ENCODE assay signal across 17 cellular contexts in the genomic region with DNA sequence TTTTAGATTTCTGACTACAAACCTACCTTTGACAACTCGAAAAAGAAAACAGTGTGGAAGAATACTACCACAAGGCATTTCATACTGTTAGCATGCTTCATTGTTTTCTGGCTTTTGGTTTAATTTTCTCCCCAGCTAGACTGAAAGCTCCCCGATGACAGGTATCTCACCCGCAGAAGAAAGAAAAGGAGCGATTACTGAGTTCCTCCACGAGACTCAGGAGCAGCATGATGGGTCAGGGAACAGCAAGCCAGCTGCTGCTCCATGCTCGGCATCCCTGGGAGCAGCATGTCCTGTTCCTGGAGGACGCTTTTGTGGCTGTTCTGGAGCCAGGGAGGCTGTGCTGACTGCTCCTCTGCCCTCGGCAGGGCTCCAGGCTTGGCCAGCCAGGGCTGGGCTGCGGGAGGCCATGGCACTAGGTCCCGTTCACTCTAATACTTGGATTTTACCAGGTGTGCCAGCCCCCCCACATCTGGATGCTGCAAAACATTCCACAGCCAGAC.
DNase-seq lines count a peak whose midpoint lies in the region; ATAC-seq and TF ChIP-seq lines count a peak whose summit lies in the region.
"Had no signal": no experiment of that assay in that cellular context is flagged by ENCODE, and none has a peak within 500 bp of the region (broad histone marks: within the 10 kb centered on the region; RNA-seq: fewer than 3 reads in every experiment).

No MANE protein-coding gene starts in this region.

- H4K8ac ChIP-seq in IMR-90 (ENCODE audit: low read depth in 2 of 2, low read length in 2 of 2): peak overlapping the region in 1 of 2 experiments; percentile 24; a peak in 1 of 4 replicates

- TF ChIP-seq RAD21 in IMR-90 (IDR thresholded peaks at IDR 0.05; ENCODE audit: low read length): no peak

- no peaks in the 10 kb centered on the region for H3K9me3 Mint-ChIP-seq in stimulated activated effector memory CD8-positive, alpha-beta T cell treated with anti-CD3 and anti-CD28 coated beads, Interleukin-12 subunit alpha, Interleukin-12 subunit beta, amount 100 ng/mL, for 72 hours
- no peaks in the 10 kb centered on the region for H3K9me3 Mint-ChIP-seq in naive thymus-derived CD4-positive, alpha-beta T cell
- H3K9me3 Mint-ChIP-seq: activated naive CD4-positive, alpha-beta T cell treated with anti-CD3 and anti-CD28 coated beads, Interleukin-2, amount 50 U/mL, for 72 hours; T-cell had no signal

- H3K36me3 ChIP-seq in IMR-90 (ENCODE audit: control insufficient read depth, insufficient read depth, low read length) (no peaks in the 10 kb centered on the region), right lobe of liver (no peaks in the 10 kb centered on the region)
- no peaks in the 10 kb centered on the region for H3K36me3 ChIP-seq in naive thymus-derived CD4-positive, alpha-beta T cell (ENCODE audit: control insufficient read depth in 2 of 3, insufficient read depth in 3 of 3, low read length in 3 of 3)
- H3K36me3 ChIP-seq: esophagus muscularis mucosa, left lung had no signal

- no TSS peak for BruUV-seq in IMR-90 (replicated peaks; lab: Mats Ljungman, UMichigan)

- H2BK20ac ChIP-seq in IMR-90 (ENCODE audit: low read depth, low read length): peak overlapping the region; percentile 61

- CTCF ChIA-PET in IMR-90 (lab: Yijun Ruan, JAX): no interaction called here
- CTCF ChIA-PET in naive thymus-derived CD4-positive, alpha-beta T cell (lab: Charles Lee): no interaction called here

- no peaks in the 10 kb centered on the region for H3K27me3 Mint-ChIP-seq in naive thymus-derived CD4-positive, alpha-beta T cell
- H3K27me3 Mint-ChIP-seq: CD4-positive, alpha-beta memory T cell; T-cell had no signal

- peak overlapping the region; percentile 57; the same call in 1 of the 2 replicates for H3K18ac ChIP-seq in IMR-90 (ENCODE audit: low read depth, low read length)

- peaks cover 11% of the 10 kb centered on the region for H3K36me3 Mint-ChIP-seq in stimulated activated effector memory CD8-positive, alpha-beta T cell treated with anti-CD3 and anti-CD28 coated beads, Interleukin-12 subunit alpha, Interleukin-12 subunit beta, amount 100 ng/mL, for 72 hours
- H3K36me3 Mint-ChIP-seq in naive thymus-derived CD4-positive, alpha-beta T cell: peaks cover 0 to 13% (median 5%) of the 10 kb centered on the region in 5 donors

- H3K4ac ChIP-seq in IMR-90 (ENCODE audit: low read depth, low read length): peak overlapping the region; percentile 73

- H4K91ac ChIP-seq in IMR-90 (ENCODE audit: insufficient read depth, low read depth, low read length): peak overlapping the region; percentile 46

- no peak overlapping the region for H2BK5ac ChIP-seq in IMR-90 (ENCODE audit: low read depth, low read length, poor library complexity, severe bottlenecking)

- peak overlapping the region; percentile 55 for H2BK120ac ChIP-seq in IMR-90 (ENCODE audit: low read depth, low read length)

- peak overlapping the region; percentile 88; the same call in 1 of the 2 replicates for H2AK5ac ChIP-seq in IMR-90 (ENCODE audit: low read depth, low read length)

- dilution Hi-C loops in IMR-90 (cut with HindIII; ENCODE audit: low sequenced_read_pairs, unreplicated experiment): no loop called here

- H3K14ac ChIP-seq in IMR-90 (replicated peaks; ENCODE audit: low read depth, low read length): peak overlapping the region; percentile 30

- peaks cover 38% of the 10 kb centered on the region for H3K4me1 Mint-ChIP-seq in stimulated activated effector memory CD8-positive, alpha-beta T cell treated with anti-CD3 and anti-CD28 coated beads, Interleukin-12 subunit alpha, Interleukin-12 subunit beta, amount 100 ng/mL, for 72 hours
- peaks cover 6 to 26% (median 22%) of the 10 kb centered on the region in 7 donors for H3K4me1 Mint-ChIP-seq in naive thymus-derived CD4-positive, alpha-beta T cell

- H2AFZ ChIP-seq in IMR-90 (replicated peaks; ENCODE audit: low read length, poor library complexity): peak overlapping the region; percentile 68

- no peak overlapping the region for H3K56ac ChIP-seq in IMR-90 (ENCODE audit: extremely low read depth, insufficient read depth, low read length)

- intact Hi-C loops in IMR-90 (cut with micrococcal nuclease): no loop called here
- intact Hi-C loops in right lobe of liver (cut with DNase I): no loop called here
- intact Hi-C loops in naive thymus-derived CD4-positive, alpha-beta T cell (cut with micrococcal nuclease): no loop called here

- H3K9me1 ChIP-seq in IMR-90 (ENCODE audit: insufficient read depth, low read length): peaks cover 8% of the 10 kb centered on the region; the same call in 1 of the 2 replicates

- H4K20me1 ChIP-seq in IMR-90 (ENCODE audit: insufficient read depth, low read length): no peaks in the 10 kb centered on the region

- H2BK15ac ChIP-seq in IMR-90 (ENCODE audit: low read depth, low read length): peak overlapping the region; percentile 80; the same call in 2 of the 3 replicates

- TF ChIP-seq CTCF in IMR-90 (conservative IDR thresholded peaks at IDR 0.05; ENCODE audit: low read depth, low read length): no peak
- TF ChIP-seq CTCF in right lobe of liver (IDR thresholded peaks at IDR 0.05): no peak

- H3K9me3 ChIP-seq in IMR-90 (ENCODE audit: control insufficient read depth, insufficient read depth, low read length): no peaks in the 10 kb centered on the region
- H3K9me3 ChIP-seq in right lobe of liver: no peaks in the 10 kb centered on the region
- H3K9me3 ChIP-seq in naive thymus-derived CD4-positive, alpha-beta T cell (ENCODE audit: control insufficient read depth in 2 of 3, low read length in 3 of 3): no peaks in the 10 kb centered on the region
- H3K9me3 ChIP-seq: esophagus muscularis mucosa, left lung had no signal

- POLR2A ChIA-PET in IMR-90 (lab: Charles Lee; ENCODE audit: unreplicated experiment): no interaction called here
- POLR2A ChIA-PET in naive thymus-derived CD4-positive, alpha-beta T cell (lab: Charles Lee): no interaction called here

- ATAC-seq in IMR-90 (ENCODE audit: low read depth): no peak
- ATAC-seq in right lobe of liver: peak; percentile 44 to 79 (median 66)
- no peak for ATAC-seq in stimulated activated effector memory CD8-positive, alpha-beta T cell treated with anti-CD3 and anti-CD28 coated beads, Interleukin-12 subunit alpha, Interleukin-12 subunit beta, amount 100 ng/mL, for 72 hours
- no peak for ATAC-seq in HG03354 (IDR thresholded peaks at IDR 0.05; ENCODE audit: poor library complexity, severe bottlenecking, unreplicated experiment)
- no peak for ATAC-seq in naive thymus-derived CD4-positive, alpha-beta T cell
- ATAC-seq: left lung, T-cell had no signal

- H3K4me3 ChIP-seq in IMR-90 (ENCODE audit: insufficient read depth, low read depth, low read length) (no peak overlapping the region), right lobe of liver (peak overlapping the region in 1 of 3 donors; percentile 9)
- H3K4me3 ChIP-seq in naive thymus-derived CD4-positive, alpha-beta T cell (ENCODE audit: low read length): no peak overlapping the region
- H3K4me3 ChIP-seq: esophagus muscularis mucosa, left lung had no signal

- H3K9ac ChIP-seq in IMR-90 (ENCODE audit: low read depth, low read length): no peak overlapping the region

- H3K27ac Mint-ChIP-seq in stimulated activated effector memory CD8-positive, alpha-beta T cell treated with anti-CD3 and anti-CD28 coated beads, Interleukin-12 subunit alpha, Interleukin-12 subunit beta, amount 100 ng/mL, for 72 hours: peak overlapping the region; percentile 26
- H3K27ac Mint-ChIP-seq in naive thymus-derived CD4-positive, alpha-beta T cell: peak overlapping the region in 1 of 9 donors; percentile 38
- H3K27ac Mint-ChIP-seq: activated naive CD4-positive, alpha-beta T cell treated with anti-CD3 and anti-CD28 coated beads, Interleukin-2, amount 50 U/mL, for 72 hours; CD4-positive, alpha-beta memory T cell; T-cell; WTC11 had no signal

- in situ Hi-C loops in IMR-90 (cut with MboI; ENCODE audit: low sequenced_read_pairs): loop anchor here (10.0 kb wide), 1 partner anchor 119 kb away; no protein-coding TSS in a partner anchor

- no peak overlapping the region for H3K4me2 ChIP-seq in IMR-90 (ENCODE audit: low read depth, low read length)

- no peak overlapping the region for H3K4me3 Mint-ChIP-seq in stimulated activated effector memory CD8-positive, alpha-beta T cell treated with anti-CD3 and anti-CD28 coated beads, Interleukin-12 subunit alpha, Interleukin-12 subunit beta, amount 100 ng/mL, for 72 hours
- peak overlapping the region in 3 of 10 donors; percentile 32 to 41 (median 38) for H3K4me3 Mint-ChIP-seq in naive thymus-derived CD4-positive, alpha-beta T cell
- H3K4me3 Mint-ChIP-seq: CD4-positive, alpha-beta memory T cell; WTC11 had no signal

- H3K27me3 ChIP-seq in IMR-90 (ENCODE audit: control insufficient read depth, insufficient read depth, low read length) (no peaks in the 10 kb centered on the region), right lobe of liver (no peaks in the 10 kb centered on the region)
- no peaks in the 10 kb centered on the region for H3K27me3 ChIP-seq in naive thymus-derived CD4-positive, alpha-beta T cell (ENCODE audit: control insufficient read depth in 2 of 2, insufficient read depth in 2 of 2, low read length in 2 of 2)
- H3K27me3 ChIP-seq: esophagus muscularis mucosa, left lung had no signal

- H2AK9ac ChIP-seq in IMR-90 (replicated peaks; ENCODE audit: low read depth, low read length, poor library complexity): peak overlapping the region; percentile 56

- DNase-seq in IMR-90 (no peak), cerebellar cortex (ENCODE audit: low spot score) (peak; percentile 68), right lobe of liver (peak; percentile 67 to 94 (median 90)), NCI-H82 (lab: John Stamatoyannopoulos, UW) (no peak)
- DNase-seq in stimulated activated effector memory CD8-positive, alpha-beta T cell treated with anti-CD3 and anti-CD28 coated beads, Interleukin-12 subunit alpha, Interleukin-12 subunit beta, amount 100 ng/mL, for 72 hours (ENCODE audit: low spot score in 2 of 2): no peak
- no peak for DNase-seq in naive thymus-derived CD4-positive, alpha-beta T cell
- DNase-seq: activated CD8-positive, alpha-beta memory T cell treated with anti-CD3 and anti-CD28 coated beads, Interleukin-2, amount 50 U/mL, for 48 hours; CD4-positive, alpha-beta memory T cell; left lung; NCI-H2029; NCI-H526; occipital lobe; T-cell had no signal

- no peaks in the 10 kb centered on the region for H3K79me1 ChIP-seq in IMR-90 (ENCODE audit: low read depth in 1 of 2, low read length in 2 of 2)

- H4K5ac ChIP-seq in IMR-90 (ENCODE audit: low read depth, low read length): no peak overlapping the region; the same call in 1 of the 2 replicates

- H3K4me1 ChIP-seq in IMR-90 (ENCODE audit: control insufficient read depth, insufficient read depth, low read length) (peaks cover 37% of the 10 kb centered on the region), right lobe of liver (peaks cover 0 to 57% (median 32%) of the 10 kb centered on the region in 4 donors)
- H3K4me1 ChIP-seq in naive thymus-derived CD4-positive, alpha-beta T cell (ENCODE audit: control insufficient read depth in 2 of 2, insufficient read depth in 2 of 2, low read length in 2 of 2): peaks cover 0 to 19% of the 10 kb centered on the region in 2 donors

- no peak overlapping the region for H3K27ac ChIP-seq in IMR-90 (ENCODE audit: insufficient read depth, low read length)
- peak overlapping the region in 2 of 3 donors; percentile 96 to 99 for H3K27ac ChIP-seq in right lobe of liver
- H3K27ac ChIP-seq in naive thymus-derived CD4-positive, alpha-beta T cell (ENCODE audit: low read depth, low read length): no peak overlapping the region
- H3K27ac ChIP-seq: esophagus muscularis mucosa, left lung had no signal

- no peak overlapping the region for H3K23ac ChIP-seq in IMR-90 (ENCODE audit: low read depth, low read length)

- WGBS in IMR-90 (ENCODE audit: extremely low coverage in 2 of 2, insufficient read length in 1 of 2), 2 experiments: 85% methylated on average over 8 of the region's 10 CpGs; no CpG with 5 or more reads in 1 of the 2 experiments
- 18% methylated on average over 9 of the region's 10 CpGs for WGBS in right lobe of liver (ENCODE audit: insufficient coverage, low coverage, low lambda C conversion rate, missing lambda C conversion rate)

- no peak for TF ChIP-seq POLR2A in IMR-90 (IDR thresholded peaks at IDR 0.05; ENCODE audit: low read depth, low read length)
- peak; percentile 42 for TF ChIP-seq POLR2A in right lobe of liver (IDR thresholded peaks at IDR 0.05)

Comparison
In these comparisons a context has a peak if more than half of its experiments do, and no peak if none do; other contexts are left out.
1. ATAC-seq: peak in right lobe of liver (4 of 4); none in IMR-90 (single experiment), stimulated activated effector memory CD8-positive, alpha-beta T cell treated with anti-CD3 and anti-CD28 coated beads, Interleukin-12 subunit alpha, Interleukin-12 subunit beta, amount 100 ng/mL, for 72 hours (single experiment), HG03354 (single experiment) and naive thymus-derived CD4-positive, alpha-beta T cell (single experiment).
2. DNase-seq: peak in cerebellar cortex (single experiment) and right lobe of liver (3 of 3); none in IMR-90 (single experiment), stimulated activated effector memory CD8-positive, alpha-beta T cell treated with anti-CD3 and anti-CD28 coated beads, Interleukin-12 subunit alpha, Interleukin-12 subunit beta, amount 100 ng/mL, for 72 hours (0 of 2), NCI-H82 (single experiment) and naive thymus-derived CD4-positive, alpha-beta T cell (0 of 9).
3. H3K27ac ChIP-seq: peak in right lobe of liver (2 of 3); none in IMR-90 (single experiment) and naive thymus-derived CD4-positive, alpha-beta T cell (single experiment).